In genomic region chr17:32802306-32802705, GRCh38 we compare ENCODE assay signal across 3 cellular contexts.
A peak's percentile ranks its signal among the peaks of the same experiment; 100 is the strongest.
TF ChIP-seq lines count a peak whose summit lies in the region.

No MANE protein-coding gene starts in this region.

TF ChIP-seq in SK-N-SH, 30 proteins besides CTCF, POLR2A, EP300 and RAD21 (continued from another document and continues in another):
- TF ChIP-seq ELF1 (IDR thresholded peaks at IDR 0.05), result no peak
- no peak for TF ChIP-seq POLR2AphosphoS5 (IDR thresholded peaks at IDR 0.05; ENCODE audit: low read depth, low read length)
- TF ChIP-seq, protein P1, sequence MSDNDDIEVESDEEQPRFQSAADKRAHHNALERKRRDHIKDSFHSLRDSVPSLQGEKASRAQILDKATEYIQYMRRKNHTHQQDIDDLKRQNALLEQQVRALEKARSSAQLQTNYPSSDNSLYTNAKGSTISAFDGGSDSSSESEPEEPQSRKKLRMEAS (IDR thresholded peaks at IDR 0.05; ENCODE audit: low read depth), result no peak
- no peak for TF ChIP-seq IRF3 (IDR thresholded peaks at IDR 0.05; ENCODE audit: low read depth, low read length)
- 0 out of 2 replicates have a peak, but pooled peaks have one; percentile 21 for TF ChIP-seq RXRA (IDR thresholded peaks at IDR 0.05; ENCODE audit: borderline replicate concordance, low read depth)
- TF ChIP-seq SMC3 (IDR thresholded peaks at IDR 0.05; ENCODE audit: low read depth, low read length), result no peak
- TF ChIP-seq FOSL2 (IDR thresholded peaks at IDR 0.05; ENCODE audit: borderline replicate concordance, low read depth), result peak; percentile 31; the same call in 1 of the 2 replicates
- no peak for TF ChIP-seq GATA2 (CRISPR knock-in tag; IDR thresholded peaks at IDR 0.05)
- no peak for TF ChIP-seq MXI1 (IDR thresholded peaks at IDR 0.05; ENCODE audit: low read depth, low read length)
- TF ChIP-seq FOXJ3 (CRISPR knock-in tag; IDR thresholded peaks at IDR 0.05), result no peak
- TF ChIP-seq, protein P2, sequence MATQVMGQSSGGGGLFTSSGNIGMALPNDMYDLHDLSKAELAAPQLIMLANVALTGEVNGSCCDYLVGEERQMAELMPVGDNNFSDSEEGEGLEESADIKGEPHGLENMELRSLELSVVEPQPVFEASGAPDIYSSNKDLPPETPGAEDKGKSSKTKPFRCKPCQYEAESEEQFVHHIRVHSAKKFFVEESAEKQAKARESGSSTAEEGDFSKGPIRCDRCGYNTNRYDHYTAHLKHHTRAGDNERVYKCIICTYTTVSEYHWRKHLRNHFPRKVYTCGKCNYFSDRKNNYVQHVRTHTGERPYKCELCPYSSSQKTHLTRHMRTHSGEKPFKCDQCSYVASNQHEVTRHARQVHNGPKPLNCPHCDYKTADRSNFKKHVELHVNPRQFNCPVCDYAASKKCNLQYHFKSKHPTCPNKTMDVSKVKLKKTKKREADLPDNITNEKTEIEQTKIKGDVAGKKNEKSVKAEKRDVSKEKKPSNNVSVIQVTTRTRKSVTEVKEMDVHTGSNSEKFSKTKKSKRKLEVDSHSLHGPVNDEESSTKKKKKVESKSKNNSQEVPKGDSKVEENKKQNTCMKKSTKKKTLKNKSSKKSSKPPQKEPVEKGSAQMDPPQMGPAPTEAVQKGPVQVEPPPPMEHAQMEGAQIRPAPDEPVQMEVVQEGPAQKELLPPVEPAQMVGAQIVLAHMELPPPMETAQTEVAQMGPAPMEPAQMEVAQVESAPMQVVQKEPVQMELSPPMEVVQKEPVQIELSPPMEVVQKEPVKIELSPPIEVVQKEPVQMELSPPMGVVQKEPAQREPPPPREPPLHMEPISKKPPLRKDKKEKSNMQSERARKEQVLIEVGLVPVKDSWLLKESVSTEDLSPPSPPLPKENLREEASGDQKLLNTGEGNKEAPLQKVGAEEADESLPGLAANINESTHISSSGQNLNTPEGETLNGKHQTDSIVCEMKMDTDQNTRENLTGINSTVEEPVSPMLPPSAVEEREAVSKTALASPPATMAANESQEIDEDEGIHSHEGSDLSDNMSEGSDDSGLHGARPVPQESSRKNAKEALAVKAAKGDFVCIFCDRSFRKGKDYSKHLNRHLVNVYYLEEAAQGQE (IDR thresholded peaks at IDR 0.05; ENCODE audit: low read depth, low read length), result no peak
- no peak for TF ChIP-seq YY1 (IDR thresholded peaks at IDR 0.05; ENCODE audit: low read depth)
- TF ChIP-seq NRF1 (IDR thresholded peaks at IDR 0.05; ENCODE audit: low read depth, low read length), result no peak
- no peak for TF ChIP-seq TEAD4 (IDR thresholded peaks at IDR 0.05; ENCODE audit: borderline replicate concordance, insufficient read depth)
- TF ChIP-seq TCF12 (IDR thresholded peaks at IDR 0.05), result peak; percentile 80

TF ChIP-seq in SK-N-SH treated with all-trans-retinoic acid at 6 μM for 48 hours, 23 proteins besides CTCF, POLR2A, EP300 and RAD21 (continued from another document):
- no peak for TF ChIP-seq PATZ1 (CRISPR knock-in tag; IDR thresholded peaks at IDR 0.05; ENCODE audit: borderline replicate concordance)
- no peak for TF ChIP-seq TCF4 (CRISPR knock-in tag; IDR thresholded peaks at IDR 0.05; ENCODE audit: borderline replicate concordance)
- TF ChIP-seq ISL1 (CRISPR knock-in tag; IDR thresholded peaks at IDR 0.05), result no peak
- no peak for TF ChIP-seq ARNTL (CRISPR knock-in tag; IDR thresholded peaks at IDR 0.05; ENCODE audit: borderline replicate concordance, low read depth)
- TF ChIP-seq ZC3H10 (CRISPR knock-in tag; IDR thresholded peaks at IDR 0.05), result no peak
- no peak for TF ChIP-seq ZNF565 (CRISPR knock-in tag; conservative IDR thresholded peaks at IDR 0.05; ENCODE audit: low read depth)

TF ChIP-seq in GM12878, 131 proteins besides CTCF, POLR2A, EP300 and RAD21 (continued from another document):
- TF ChIP-seq E4F1 (IDR thresholded peaks at IDR 0.05; ENCODE audit: borderline replicate concordance, partially characterized antibody), result no peak
